In the genomic region with DNA sequence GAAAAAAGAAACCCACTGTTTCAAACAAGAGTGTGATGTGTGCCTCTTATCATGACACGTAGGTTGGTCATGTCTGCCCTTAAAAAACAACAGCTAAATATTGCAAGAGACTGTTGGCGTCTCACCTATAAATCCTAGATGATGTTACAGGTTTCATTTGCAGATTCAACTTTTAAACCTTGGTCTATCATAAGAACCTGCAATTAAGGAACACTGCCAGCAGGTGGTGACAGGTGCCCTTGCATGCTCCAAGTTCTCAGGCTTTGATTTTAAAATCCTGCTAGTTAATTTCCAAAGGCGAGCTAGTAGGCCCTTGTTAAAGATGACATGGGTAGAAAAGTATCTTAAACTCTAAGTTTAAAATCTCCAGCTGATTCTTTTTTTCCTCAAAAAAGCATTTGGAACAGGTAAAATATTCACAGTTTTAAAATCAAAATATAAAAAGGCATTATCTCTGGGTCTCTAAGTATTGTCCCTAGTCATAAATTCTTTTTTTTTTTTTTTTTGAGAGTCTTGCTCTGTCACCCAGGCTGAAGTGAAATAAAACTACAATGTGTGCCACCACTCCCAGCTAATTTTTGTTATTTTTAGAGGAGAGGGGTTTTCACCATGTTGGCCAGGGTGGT, we compare ENCODE assay signal across 8 cellular contexts. TPM values are rescaled to one million over a fixed set of nuclear protein-coding genes. Genes with fewer than 3 reads are reported as not detected.
A peak's percentile ranks its signal among the peaks of the same experiment; 100 is the strongest.
DNase-seq lines count a peak whose midpoint lies in the region; ATAC-seq and TF ChIP-seq lines count a peak whose summit lies in the region.

No MANE protein-coding gene starts in this region.

- peaks cover 73% of the 10 kb centered on the region for H3K79me2 ChIP-seq in OCI-LY3 (ENCODE audit: low read length)

- peaks cover 41% of the 10 kb centered on the region for H3K4me1 Mint-ChIP-seq in activated T-cell treated with anti-CD3 and anti-CD28 coated beads, Interleukin-2, amount 50 U/mL, for 24 hours (ENCODE audit: low read depth)

- ATAC-seq in GM21786 (IDR thresholded peaks at IDR 0.05; ENCODE audit: unreplicated experiment) (no peak), GM21367 (IDR thresholded peaks at IDR 0.05; ENCODE audit: unreplicated experiment) (no peak)

- peaks cover 9% of the 10 kb centered on the region; the same call in 1 of the 2 replicates for H4K20me1 ChIP-seq in OCI-LY3 (ENCODE audit: insufficient read depth, low read length)

- CTCF ChIA-PET in HEK293T (lab: Yijun Ruan, JAX): interaction anchor here (0.6 to 2.4 kb wide), 16 partner anchors 10 to 645 kb away, joined by 3 to 16 read pairs (median 5); no protein-coding TSS in a partner anchor

- no peaks in the 10 kb centered on the region for H3K27me3 Mint-ChIP-seq in activated T-cell treated with anti-CD3 and anti-CD28 coated beads, Interleukin-2, amount 50 U/mL, for 24 hours

- H3K27ac Mint-ChIP-seq in activated T-cell treated with anti-CD3 and anti-CD28 coated beads, Interleukin-2, amount 50 U/mL, for 24 hours: no peak overlapping the region

- no peak overlapping the region for H3K4me3 ChIP-seq in OCI-LY3 (ENCODE audit: low read length)
- no peak overlapping the region for H3K4me3 ChIP-seq in fibroblast of villous mesenchyme (ENCODE audit: low read depth, low read length)

- H2AFZ ChIP-seq in OCI-LY3 (ENCODE audit: low read depth, low read length): no peak overlapping the region

- H3K9me3 ChIP-seq in OCI-LY3 (ENCODE audit: insufficient read depth, low read length): no peaks in the 10 kb centered on the region

- no peak overlapping the region for H3K4me3 Mint-ChIP-seq in activated T-cell treated with anti-CD3 and anti-CD28 coated beads, Interleukin-2, amount 50 U/mL, for 24 hours

- no peaks in the 10 kb centered on the region for H3K36me3 ChIP-seq in OCI-LY3 (replicated peaks; ENCODE audit: low read depth, low read length)

- no peak overlapping the region for H3K27ac ChIP-seq in OCI-LY3 (ENCODE audit: low read length)

- H3K4me1 ChIP-seq in OCI-LY3 (ENCODE audit: low read length): peaks cover 51% of the 10 kb centered on the region

- no peaks in the 10 kb centered on the region for H3K36me3 Mint-ChIP-seq in activated T-cell treated with anti-CD3 and anti-CD28 coated beads, Interleukin-2, amount 50 U/mL, for 24 hours (ENCODE audit: low read depth)

- no peaks in the 10 kb centered on the region for H3K27me3 ChIP-seq in OCI-LY3 (ENCODE audit: low read depth, low read length)

- H3K9me3 Mint-ChIP-seq in activated T-cell treated with anti-CD3 and anti-CD28 coated beads, Interleukin-2, amount 50 U/mL, for 24 hours: no peaks in the 10 kb centered on the region

- H3K9ac ChIP-seq in OCI-LY3 (ENCODE audit: low read length): no peak overlapping the region

- peak; percentile 78 for DNase-seq in CD1c-positive myeloid dendritic cell (ENCODE audit: extremely low spot score)
- peak; percentile 56 for DNase-seq in HEK293T (ENCODE audit: extremely low spot score)
- peak; percentile 60 for DNase-seq in activated T-cell treated with anti-CD3 and anti-CD28 coated beads, Interleukin-2, amount 50 U/mL, for 24 hours
- peak; percentile 71 for DNase-seq in fibroblast of villous mesenchyme (ENCODE audit: low read depth)
- DNase-seq in stimulated activated CD4-positive, alpha-beta T cell treated with anti-CD3 and anti-CD28 coated beads, Interleukin-12 subunit alpha, Interleukin-12 subunit beta, amount 100 ng/mL, for 24 hours (ENCODE audit: low read depth in 2 of 2): peak; percentile 22 to 52

- POLR2A ChIA-PET in HEK293T (lab: Yijun Ruan, JAX): no interaction called here

- TF ChIP-seq CTCF in OCI-LY3 (IDR thresholded peaks at IDR 0.05; ENCODE audit: low read depth, low read length) (peak; percentile 85), fibroblast of villous mesenchyme (IDR thresholded peaks at IDR 0.05; ENCODE audit: insufficient read depth, low read depth, low read length) (peak; percentile 71)

- peak overlapping the region; percentile 37 for H3K4me2 ChIP-seq in OCI-LY3 (ENCODE audit: low read length)

TF ChIP-seq in HEK293T, 16 proteins besides CTCF, POLR2A, EP300 and RAD21:
- no peak for TF ChIP-seq SUZ12 (IDR thresholded peaks at IDR 0.05)
- no peak for TF ChIP-seq NFRKB (IDR thresholded peaks at IDR 0.05)
- no peak for TF ChIP-seq CTBP1 (IDR thresholded peaks at IDR 0.05; ENCODE audit: borderline replicate concordance)
- TF ChIP-seq, protein P1, sequence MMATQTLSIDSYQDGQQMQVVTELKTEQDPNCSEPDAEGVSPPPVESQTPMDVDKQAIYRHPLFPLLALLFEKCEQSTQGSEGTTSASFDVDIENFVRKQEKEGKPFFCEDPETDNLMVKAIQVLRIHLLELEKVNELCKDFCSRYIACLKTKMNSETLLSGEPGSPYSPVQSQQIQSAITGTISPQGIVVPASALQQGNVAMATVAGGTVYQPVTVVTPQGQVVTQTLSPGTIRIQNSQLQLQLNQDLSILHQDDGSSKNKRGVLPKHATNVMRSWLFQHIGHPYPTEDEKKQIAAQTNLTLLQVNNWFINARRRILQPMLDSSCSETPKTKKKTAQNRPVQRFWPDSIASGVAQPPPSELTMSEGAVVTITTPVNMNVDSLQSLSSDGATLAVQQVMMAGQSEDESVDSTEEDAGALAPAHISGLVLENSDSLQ (IDR thresholded peaks at IDR 0.05): no peak
- no peak for TF ChIP-seq TARDBP (IDR thresholded peaks at IDR 0.05)
TF ChIP-seq in HEK293T: peak in this region for 0.

RNA-seq across cellular contexts. Expression of a gene that starts 39.1 kb away (rescaled TPM):
- total RNA-seq in fibroblast of villous mesenchyme: 90.2 and 126 TPM in 2 replicates
